ENCODE assay signal across 15 cellular contexts in genomic region chr2:9993490-9994165, GRCh38. TPM values are rescaled to one million over a fixed set of nuclear protein-coding genes. Genes with fewer than 3 reads are reported as not detected.
DNase-seq lines count a peak whose midpoint lies in the region; ATAC-seq, FAIRE-seq and TF ChIP-seq lines count a peak whose summit lies in the region.
"Had no signal": no experiment of that assay in that cellular context is flagged by ENCODE, and none has a peak within 500 bp of the region (broad histone marks: within the 10 kb centered on the region; RNA-seq: fewer than 3 reads in every experiment).

No MANE protein-coding gene starts in this region.

- TF ChIP-seq RAD21 in SK-N-SH (IDR thresholded peaks at IDR 0.05; ENCODE audit: low read length) = 0 out of 2 replicates have a peak, but pooled peaks have one; percentile 16

- 78% methylated on average over 6 of the region's 6 CpGs for WGBS in SK-N-SH (ENCODE audit: low lambda C conversion rate)
- 62 to 66% methylated on average over 5 to 6 of the region's 6 CpGs for WGBS in gastroesophageal sphincter (ENCODE audit: low coverage in 1 of 2), 2 donors

- TF ChIP-seq CTCF in SK-N-SH (IDR thresholded peaks at IDR 0.05) = no peak
- TF ChIP-seq CTCF in gastroesophageal sphincter (IDR thresholded peaks at IDR 0.05) = no peak

- H3K9me2 ChIP-seq in SK-N-SH = no peaks in the 10 kb centered on the region

- FAIRE-seq in GM19239 (lab: Jason Lieb, UNC) = no peak
- FAIRE-seq: endometrium, H54 had no signal

- peak; percentile 50 for DNase-seq in DMS 273 (lab: John Stamatoyannopoulos, UW; ENCODE audit: unreplicated experiment)
- no peak for DNase-seq in DMS 273 treated with DMSO at 0.1 percent for 48 hours (lab: John Stamatoyannopoulos, UW)
- DNase-seq in SK-N-SH = no peak
- DNase-seq in NCI-H526 (lab: John Stamatoyannopoulos, UW) = no peak
- DNase-seq in EL = no peak
- DNase-seq in GM19239 (ENCODE audit: insufficient read length, low spot score) = no peak
- DNase-seq: activated CD4-positive, alpha-beta T cell treated with anti-CD3 and anti-CD28 coated beads, Interleukin-2, amount 50 U/mL, for 4 hours; activated gamma-delta T cell treated with Interleukin-2 at 50 U/mL for 16 hours; NCI-H1417; stomach had no signal

- ATAC-seq in gastroesophageal sphincter = peak; percentile 29

- no peak overlapping the region for H3K9ac ChIP-seq in SK-N-SH

- no peaks in the 10 kb centered on the region for H3K27me3 ChIP-seq in SK-N-SH (ENCODE audit: insufficient read depth)
- no peaks in the 10 kb centered on the region for H3K27me3 ChIP-seq in gastroesophageal sphincter
- H3K27me3 ChIP-seq: stomach had no signal

- H3K27ac ChIP-seq in SK-N-SH (ENCODE audit: low read depth in 2 of 2, low read length in 1 of 2) (peak overlapping the region in 1 of 2 experiments; percentile 75; a peak in 2 of 4 replicates), gastroesophageal sphincter (peak overlapping the region in 1 of 4 donors; percentile 24), skin epidermis (peak overlapping the region in 16 of 21 experiments; percentile 4 to 81 (median 58))
- H3K27ac ChIP-seq: 22Rv1 had no signal

- H2AFZ ChIP-seq in SK-N-SH (ENCODE audit: low read depth) = no peak overlapping the region

- H3K36me3 ChIP-seq in SK-N-SH (replicated peaks in 1 of 2; ENCODE audit: control insufficient read depth in 1 of 2, insufficient read depth in 2 of 2, low read length in 1 of 2) (peaks cover 0 to 8% of the 10 kb centered on the region in 2 experiments), gastroesophageal sphincter (no peaks in the 10 kb centered on the region)

- no peaks in the 10 kb centered on the region for H3F3A ChIP-seq in SK-N-SH (replicated peaks; ENCODE audit: insufficient read depth)

- H3K79me2 ChIP-seq in SK-N-SH (ENCODE audit: insufficient read depth) = no peaks in the 10 kb centered on the region

- no peaks in the 10 kb centered on the region for H3K9me3 ChIP-seq in SK-N-SH
- H3K9me3 ChIP-seq in gastroesophageal sphincter = no peaks in the 10 kb centered on the region
- H3K9me3 ChIP-seq: stomach had no signal

- no peak for TF ChIP-seq POLR2A in gastroesophageal sphincter (IDR thresholded peaks at IDR 0.05)

- H4K20me1 ChIP-seq in SK-N-SH (ENCODE audit: insufficient read depth) = no peaks in the 10 kb centered on the region

- TF ChIP-seq EP300 in SK-N-SH (IDR thresholded peaks at IDR 0.05; ENCODE audit: borderline replicate concordance in 1 of 2, low read depth in 1 of 2, low read length in 1 of 2) (no peak), gastroesophageal sphincter (IDR thresholded peaks at IDR 0.05) (no peak)

- POLR2A ChIA-PET in SK-N-SH (lab: Yijun Ruan, JAX) = no interaction called here

- H3K4me1 ChIP-seq in SK-N-SH (ENCODE audit: control insufficient read depth in 1 of 2, insufficient read depth in 2 of 2, low read depth in 1 of 2, low read length in 1 of 2) = peaks cover 13 to 31% of the 10 kb centered on the region in 2 experiments; a peak in 3 of 4 replicates
- peaks cover 0 to 26% (median 0%) of the 10 kb centered on the region in 3 donors for H3K4me1 ChIP-seq in gastroesophageal sphincter

- no peak overlapping the region for H3K4me2 ChIP-seq in SK-N-SH

- CTCF ChIA-PET in SK-N-SH (lab: Yijun Ruan, JAX) = interaction anchor here (0.7 to 8.8 kb wide), 5 partner anchors 11 to 180 kb away, joined by 3 to 112 read pairs (median 3); no protein-coding TSS in a partner anchor

- H3K4me3 ChIP-seq in SK-N-SH (ENCODE audit: low read depth in 2 of 2, low read length in 1 of 2) (no peak overlapping the region), gastroesophageal sphincter (no peak overlapping the region), skin epidermis (no peak overlapping the region)
- H3K4me3 ChIP-seq: stomach had no signal

TF ChIP-seq in SK-N-SH, 30 proteins besides CTCF, POLR2A, EP300 and RAD21:
- TF ChIP-seq SMC3 (IDR thresholded peaks at IDR 0.05; ENCODE audit: low read depth, low read length) = 0 out of 2 replicates have a peak, but pooled peaks have one; percentile 9
- no peak for TF ChIP-seq TCF12 (IDR thresholded peaks at IDR 0.05)
TF ChIP-seq in SK-N-SH: peak in this region for 1.

RNA-seq across cellular contexts. Expression of gene GRHL1, which starts 42.1 kb away (rescaled TPM):
- 1.0 and 1.6 TPM in 2 replicates for polyA plus RNA-seq in SK-N-SH (2012; rRNA removed)
- 0.75 and 1.0 TPM in 2 replicates for polyA plus RNA-seq in SK-N-SH (2012; cell fraction: cytosol; rRNA removed)
- polyA plus RNA-seq in SK-N-SH (2012; cell fraction: nucleus; rRNA removed) = 2.5 and 4.3 TPM in 2 replicates
- 1 to 10 TPM; 1.3 to 6.1 (median 2.3) TPM for total RNA-seq in gastroesophageal sphincter

RNA-seq across cellular contexts. Expression of gene KLF11, which starts 49.7 kb away (rescaled TPM):
- polyA plus RNA-seq in SK-N-SH (2012; rRNA removed) = 9.5 TPM in 2 replicates
- polyA plus RNA-seq in SK-N-SH (2012; cell fraction: cytosol; rRNA removed) = 8.3 and 8.8 TPM in 2 replicates
- 9.5 and 11.9 TPM in 2 replicates for polyA plus RNA-seq in SK-N-SH (2012; cell fraction: nucleus; rRNA removed)
- 10 to 100 TPM; 20.1 to 57.2 (median 33.6) TPM for total RNA-seq in gastroesophageal sphincter
